Comparison of ENCODE assay signal across 1 cellular context in the genomic region with DNA sequence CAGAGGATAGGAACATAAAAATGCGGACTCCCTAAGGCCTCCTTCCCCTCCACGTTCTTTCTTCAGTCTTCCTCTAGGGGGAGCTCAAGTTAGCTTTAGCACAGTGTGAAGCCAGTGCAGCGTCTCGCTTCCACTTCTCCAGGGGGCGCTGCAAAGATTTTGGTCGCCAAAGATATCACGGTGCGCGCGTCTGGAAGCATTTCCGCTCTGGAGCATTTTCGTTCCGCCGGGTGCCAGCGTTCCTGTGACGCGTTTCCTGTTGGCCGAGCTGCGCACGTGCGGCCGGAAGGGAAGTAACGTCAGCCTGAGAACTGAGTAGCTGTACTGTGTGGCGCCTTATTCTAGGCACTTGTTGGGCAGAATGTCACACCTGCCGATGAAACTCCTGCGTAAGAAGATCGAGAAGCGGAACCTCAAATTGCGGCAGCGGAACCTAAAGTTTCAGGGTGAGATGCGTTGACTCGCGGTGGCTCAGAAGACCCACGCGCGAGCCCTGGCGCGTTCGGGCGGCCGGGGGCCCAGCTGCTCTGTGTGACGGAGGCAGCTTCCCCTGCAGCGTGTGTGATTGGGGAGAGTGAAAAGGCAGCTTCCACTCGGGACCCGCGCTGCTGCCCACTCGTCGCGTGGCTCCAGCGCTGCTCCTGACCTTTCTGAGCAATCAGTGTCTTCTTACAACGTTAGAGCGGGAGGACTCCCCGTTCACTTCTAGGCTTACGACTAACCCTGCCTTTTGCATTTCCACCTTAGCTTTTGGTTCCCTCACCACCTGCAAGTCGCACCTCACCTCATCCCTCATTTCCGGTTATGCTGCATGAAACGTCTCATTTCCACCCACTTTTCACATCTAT.
TF ChIP-seq lines count a peak whose summit lies in the region.

A gene (plus strand): TSS at position 275 of the 848 bp plus-strand sequence. CDS start 87 bp downstream, at position 362.

TF ChIP-seq in SK-N-SH, 30 proteins besides CTCF, POLR2A, EP300 and RAD21 (continued from another document):
- TF ChIP-seq, protein P1, sequence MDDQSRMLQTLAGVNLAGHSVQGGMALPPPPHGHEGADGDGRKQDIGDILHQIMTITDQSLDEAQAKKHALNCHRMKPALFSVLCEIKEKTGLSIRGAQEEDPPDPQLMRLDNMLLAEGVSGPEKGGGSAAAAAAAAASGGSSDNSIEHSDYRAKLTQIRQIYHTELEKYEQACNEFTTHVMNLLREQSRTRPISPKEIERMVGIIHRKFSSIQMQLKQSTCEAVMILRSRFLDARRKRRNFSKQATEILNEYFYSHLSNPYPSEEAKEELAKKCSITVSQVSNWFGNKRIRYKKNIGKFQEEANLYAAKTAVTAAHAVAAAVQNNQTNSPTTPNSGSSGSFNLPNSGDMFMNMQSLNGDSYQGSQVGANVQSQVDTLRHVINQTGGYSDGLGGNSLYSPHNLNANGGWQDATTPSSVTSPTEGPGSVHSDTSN (IDR thresholded peaks at IDR 0.05), result no peak
- TF ChIP-seq RCOR1 (IDR thresholded peaks at IDR 0.05; ENCODE audit: low read length) (peak; percentile 85), FOXJ3 (CRISPR knock-in tag; IDR thresholded peaks at IDR 0.05) (no peak), TAF1 (IDR thresholded peaks at IDR 0.05; ENCODE audit: borderline replicate concordance, low read depth, low read length) (peak; percentile 56; the same call in 1 of the 2 replicates), POLR2AphosphoS5 (IDR thresholded peaks at IDR 0.05; ENCODE audit: low read depth, low read length) (peak; percentile 89), JUND (IDR thresholded peaks at IDR 0.05) (no peak), MXI1 (IDR thresholded peaks at IDR 0.05; ENCODE audit: low read depth, low read length) (peak; percentile 99), RXRA (IDR thresholded peaks at IDR 0.05; ENCODE audit: borderline replicate concordance, low read depth) (no peak), RFX5 (IDR thresholded peaks at IDR 0.05; ENCODE audit: low read length) (peak; percentile 80), GATA2 (CRISPR knock-in tag; IDR thresholded peaks at IDR 0.05) (no peak), MEF2A (IDR thresholded peaks at IDR 0.05; ENCODE audit: borderline replicate concordance, low read depth) (no peak), CHD2 (IDR thresholded peaks at IDR 0.05; ENCODE audit: low read length, partially characterized antibody) (peak; percentile 88), SMC3 (IDR thresholded peaks at IDR 0.05; ENCODE audit: low read depth, low read length) (peak; percentile 72), FOSL2 (IDR thresholded peaks at IDR 0.05; ENCODE audit: borderline replicate concordance, low read depth) (no peak; the same call in 1 of the 2 replicates), TEAD4 (IDR thresholded peaks at IDR 0.05; ENCODE audit: borderline replicate concordance, insufficient read depth) (no peak)
- TF ChIP-seq, protein P2, sequence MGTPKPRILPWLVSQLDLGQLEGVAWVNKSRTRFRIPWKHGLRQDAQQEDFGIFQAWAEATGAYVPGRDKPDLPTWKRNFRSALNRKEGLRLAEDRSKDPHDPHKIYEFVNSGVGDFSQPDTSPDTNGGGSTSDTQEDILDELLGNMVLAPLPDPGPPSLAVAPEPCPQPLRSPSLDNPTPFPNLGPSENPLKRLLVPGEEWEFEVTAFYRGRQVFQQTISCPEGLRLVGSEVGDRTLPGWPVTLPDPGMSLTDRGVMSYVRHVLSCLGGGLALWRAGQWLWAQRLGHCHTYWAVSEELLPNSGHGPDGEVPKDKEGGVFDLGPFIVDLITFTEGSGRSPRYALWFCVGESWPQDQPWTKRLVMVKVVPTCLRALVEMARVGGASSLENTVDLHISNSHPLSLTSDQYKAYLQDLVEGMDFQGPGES (IDR thresholded peaks at IDR 0.05; ENCODE audit: low read depth, low read length), result no peak
- TF ChIP-seq, protein P3, sequence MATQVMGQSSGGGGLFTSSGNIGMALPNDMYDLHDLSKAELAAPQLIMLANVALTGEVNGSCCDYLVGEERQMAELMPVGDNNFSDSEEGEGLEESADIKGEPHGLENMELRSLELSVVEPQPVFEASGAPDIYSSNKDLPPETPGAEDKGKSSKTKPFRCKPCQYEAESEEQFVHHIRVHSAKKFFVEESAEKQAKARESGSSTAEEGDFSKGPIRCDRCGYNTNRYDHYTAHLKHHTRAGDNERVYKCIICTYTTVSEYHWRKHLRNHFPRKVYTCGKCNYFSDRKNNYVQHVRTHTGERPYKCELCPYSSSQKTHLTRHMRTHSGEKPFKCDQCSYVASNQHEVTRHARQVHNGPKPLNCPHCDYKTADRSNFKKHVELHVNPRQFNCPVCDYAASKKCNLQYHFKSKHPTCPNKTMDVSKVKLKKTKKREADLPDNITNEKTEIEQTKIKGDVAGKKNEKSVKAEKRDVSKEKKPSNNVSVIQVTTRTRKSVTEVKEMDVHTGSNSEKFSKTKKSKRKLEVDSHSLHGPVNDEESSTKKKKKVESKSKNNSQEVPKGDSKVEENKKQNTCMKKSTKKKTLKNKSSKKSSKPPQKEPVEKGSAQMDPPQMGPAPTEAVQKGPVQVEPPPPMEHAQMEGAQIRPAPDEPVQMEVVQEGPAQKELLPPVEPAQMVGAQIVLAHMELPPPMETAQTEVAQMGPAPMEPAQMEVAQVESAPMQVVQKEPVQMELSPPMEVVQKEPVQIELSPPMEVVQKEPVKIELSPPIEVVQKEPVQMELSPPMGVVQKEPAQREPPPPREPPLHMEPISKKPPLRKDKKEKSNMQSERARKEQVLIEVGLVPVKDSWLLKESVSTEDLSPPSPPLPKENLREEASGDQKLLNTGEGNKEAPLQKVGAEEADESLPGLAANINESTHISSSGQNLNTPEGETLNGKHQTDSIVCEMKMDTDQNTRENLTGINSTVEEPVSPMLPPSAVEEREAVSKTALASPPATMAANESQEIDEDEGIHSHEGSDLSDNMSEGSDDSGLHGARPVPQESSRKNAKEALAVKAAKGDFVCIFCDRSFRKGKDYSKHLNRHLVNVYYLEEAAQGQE (IDR thresholded peaks at IDR 0.05; ENCODE audit: low read depth, low read length), result peak; percentile 34; the same call in 1 of the 2 replicates
- TF ChIP-seq, protein P4, sequence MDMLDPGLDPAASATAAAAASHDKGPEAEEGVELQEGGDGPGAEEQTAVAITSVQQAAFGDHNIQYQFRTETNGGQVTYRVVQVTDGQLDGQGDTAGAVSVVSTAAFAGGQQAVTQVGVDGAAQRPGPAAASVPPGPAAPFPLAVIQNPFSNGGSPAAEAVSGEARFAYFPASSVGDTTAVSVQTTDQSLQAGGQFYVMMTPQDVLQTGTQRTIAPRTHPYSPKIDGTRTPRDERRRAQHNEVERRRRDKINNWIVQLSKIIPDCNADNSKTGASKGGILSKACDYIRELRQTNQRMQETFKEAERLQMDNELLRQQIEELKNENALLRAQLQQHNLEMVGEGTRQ (IDR thresholded peaks at IDR 0.05; ENCODE audit: borderline replicate concordance, low read depth, low read length), result peak; percentile 28; the same call in 1 of the 2 replicates
- TF ChIP-seq, protein P5, sequence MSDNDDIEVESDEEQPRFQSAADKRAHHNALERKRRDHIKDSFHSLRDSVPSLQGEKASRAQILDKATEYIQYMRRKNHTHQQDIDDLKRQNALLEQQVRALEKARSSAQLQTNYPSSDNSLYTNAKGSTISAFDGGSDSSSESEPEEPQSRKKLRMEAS (IDR thresholded peaks at IDR 0.05; ENCODE audit: low read depth), result peak; percentile 98
TF ChIP-seq in SK-N-SH: peak in this region for 17.
